Comparison of ENCODE assay signal across 1 cellular context in the genomic region with DNA sequence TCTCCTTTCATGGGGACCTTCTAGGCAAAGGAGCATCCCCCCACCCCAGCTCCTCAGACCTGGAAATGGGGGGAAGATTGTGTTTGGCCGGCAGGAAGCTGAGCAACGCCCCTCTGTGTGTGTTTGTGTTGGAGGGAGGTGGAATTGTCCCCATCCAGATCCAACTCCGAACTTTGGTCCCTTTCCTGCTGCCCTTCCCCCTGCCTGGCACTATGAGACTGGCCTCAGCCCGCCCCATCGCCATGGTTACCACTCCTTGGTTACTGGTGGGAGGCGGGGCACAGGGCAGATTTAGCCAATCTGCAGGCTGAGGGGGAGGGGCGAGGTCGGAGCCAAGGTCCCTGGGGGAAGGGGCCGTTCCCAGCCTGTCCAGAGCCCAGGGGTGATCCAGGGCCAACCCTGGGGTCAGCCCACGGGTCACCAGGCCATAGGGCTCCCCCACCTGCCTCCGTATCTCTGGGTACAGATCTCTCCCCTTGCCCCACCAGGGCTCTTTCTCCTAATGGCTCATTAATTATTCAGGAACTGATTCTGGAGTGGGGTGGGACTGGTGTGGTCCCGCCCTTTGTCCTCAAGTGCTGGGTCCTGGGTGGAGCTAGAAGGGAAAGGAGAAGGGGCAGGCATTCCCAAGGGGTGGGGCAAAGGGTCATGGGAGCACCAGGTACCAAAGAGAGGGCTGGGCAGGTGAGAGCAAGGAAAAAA.
TF ChIP-seq lines count a peak whose summit lies in the region.

No MANE protein-coding gene starts in this region.

TF ChIP-seq in HepG2, 621 proteins besides CTCF, POLR2A, EP300 and RAD21 (continued from another document and continues in another):
- TF ChIP-seq, protein P1, sequence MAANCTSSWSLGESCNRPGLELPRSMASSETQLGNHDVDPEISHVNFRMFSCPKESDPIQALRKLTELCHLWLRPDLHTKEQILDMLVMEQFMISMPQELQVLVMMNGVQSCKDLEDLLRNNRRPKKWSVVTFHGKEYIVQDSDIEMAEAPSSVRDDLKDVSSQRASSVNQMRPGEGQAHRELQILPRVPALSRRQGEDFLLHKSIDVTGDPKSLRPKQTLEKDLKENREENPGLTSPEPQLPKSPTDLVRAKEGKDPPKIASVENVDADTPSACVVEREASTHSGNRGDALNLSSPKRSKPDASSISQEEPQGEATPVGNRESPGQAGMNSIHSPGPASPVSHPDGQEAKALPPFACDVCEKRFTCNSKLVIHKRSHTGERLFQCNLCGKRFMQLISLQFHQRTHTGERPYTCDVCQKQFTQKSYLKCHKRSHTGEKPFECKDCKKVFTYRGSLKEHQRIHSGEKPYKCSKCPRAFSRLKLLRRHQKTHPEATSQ (CRISPR knock-in tag; IDR thresholded peaks at IDR 0.05; ENCODE audit: borderline replicate concordance) = peak; percentile 65; the same call in 1 of the 2 replicates
- peak; percentile 71; the same call in 1 of the 2 replicates for TF ChIP-seq SMYD3 (CRISPR knock-in tag; IDR thresholded peaks at IDR 0.05)
- peak; percentile 15; the same call in 1 of the 2 replicates for TF ChIP-seq KMT2B (CRISPR knock-in tag; IDR thresholded peaks at IDR 0.05)
- TF ChIP-seq ZNF318 (CRISPR knock-in tag; IDR thresholded peaks at IDR 0.05) = no peak
- TF ChIP-seq ZBTB8A (CRISPR knock-in tag; IDR thresholded peaks at IDR 0.05; ENCODE audit: borderline replicate concordance, low read depth) = no peak
- TF ChIP-seq SKIL (CRISPR knock-in tag; IDR thresholded peaks at IDR 0.05; ENCODE audit: borderline replicate concordance) = peak; percentile 95
- no peak for TF ChIP-seq ZFP62 (CRISPR knock-in tag; IDR thresholded peaks at IDR 0.05)
- TF ChIP-seq KLF16 (CRISPR knock-in tag; IDR thresholded peaks at IDR 0.05) = peak in 1 of 2 experiments; percentile 40; a peak in 1 of 4 replicates
- TF ChIP-seq SRY (CRISPR knock-in tag; IDR thresholded peaks at IDR 0.05) = peak; percentile 70; the same call in 1 of the 2 replicates
- TF ChIP-seq ZMYM4 (CRISPR knock-in tag; IDR thresholded peaks at IDR 0.05) = peak; percentile 33
- TF ChIP-seq FOXO4 (CRISPR knock-in tag; conservative IDR thresholded peaks at IDR 0.05) = no peak
- TF ChIP-seq ZNF20 (CRISPR knock-in tag; IDR thresholded peaks at IDR 0.05) = no peak
- no peak for TF ChIP-seq ZNF776 (CRISPR knock-in tag; IDR thresholded peaks at IDR 0.05)
- peak; percentile 17; the same call in 1 of the 2 replicates for TF ChIP-seq TFDP1 (CRISPR knock-in tag; IDR thresholded peaks at IDR 0.05; ENCODE audit: borderline replicate concordance)
- no peak for TF ChIP-seq ZNF530 (CRISPR knock-in tag; IDR thresholded peaks at IDR 0.05; ENCODE audit: low read depth)
- no peak for TF ChIP-seq MTERF4 (CRISPR knock-in tag; IDR thresholded peaks at IDR 0.05)
- TF ChIP-seq ZNF160 (CRISPR knock-in tag; IDR thresholded peaks at IDR 0.05) = no peak
- TF ChIP-seq LCORL (IDR thresholded peaks at IDR 0.05) = no peak
- TF ChIP-seq LCORL (CRISPR knock-in tag; IDR thresholded peaks at IDR 0.05) = peak; percentile 92
- TF ChIP-seq ADNP (CRISPR knock-in tag; IDR thresholded peaks at IDR 0.05) = no peak
- TF ChIP-seq, protein P2, sequence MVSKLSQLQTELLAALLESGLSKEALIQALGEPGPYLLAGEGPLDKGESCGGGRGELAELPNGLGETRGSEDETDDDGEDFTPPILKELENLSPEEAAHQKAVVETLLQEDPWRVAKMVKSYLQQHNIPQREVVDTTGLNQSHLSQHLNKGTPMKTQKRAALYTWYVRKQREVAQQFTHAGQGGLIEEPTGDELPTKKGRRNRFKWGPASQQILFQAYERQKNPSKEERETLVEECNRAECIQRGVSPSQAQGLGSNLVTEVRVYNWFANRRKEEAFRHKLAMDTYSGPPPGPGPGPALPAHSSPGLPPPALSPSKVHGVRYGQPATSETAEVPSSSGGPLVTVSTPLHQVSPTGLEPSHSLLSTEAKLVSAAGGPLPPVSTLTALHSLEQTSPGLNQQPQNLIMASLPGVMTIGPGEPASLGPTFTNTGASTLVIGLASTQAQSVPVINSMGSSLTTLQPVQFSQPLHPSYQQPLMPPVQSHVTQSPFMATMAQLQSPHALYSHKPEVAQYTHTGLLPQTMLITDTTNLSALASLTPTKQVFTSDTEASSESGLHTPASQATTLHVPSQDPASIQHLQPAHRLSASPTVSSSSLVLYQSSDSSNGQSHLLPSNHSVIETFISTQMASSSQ (IDR thresholded peaks at IDR 0.05; ENCODE audit: low read depth) = peak; percentile 56; the same call in 1 of the 2 replicates
- TF ChIP-seq, protein P2 (CRISPR knock-in tag; IDR thresholded peaks at IDR 0.05; ENCODE audit: borderline replicate concordance) = peak; percentile 63; the same call in 1 of the 2 replicates
- TF ChIP-seq ZNF350 (CRISPR knock-in tag; IDR thresholded peaks at IDR 0.05; ENCODE audit: borderline replicate concordance, low read depth) = peak; percentile 89
- TF ChIP-seq, protein P3, sequence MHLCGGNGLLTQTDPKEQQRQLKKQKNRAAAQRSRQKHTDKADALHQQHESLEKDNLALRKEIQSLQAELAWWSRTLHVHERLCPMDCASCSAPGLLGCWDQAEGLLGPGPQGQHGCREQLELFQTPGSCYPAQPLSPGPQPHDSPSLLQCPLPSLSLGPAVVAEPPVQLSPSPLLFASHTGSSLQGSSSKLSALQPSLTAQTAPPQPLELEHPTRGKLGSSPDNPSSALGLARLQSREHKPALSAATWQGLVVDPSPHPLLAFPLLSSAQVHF (CRISPR knock-in tag; IDR thresholded peaks at IDR 0.05) = no peak
- TF ChIP-seq ZNF883 (CRISPR knock-in tag; IDR thresholded peaks at IDR 0.05; ENCODE audit: not compliant biosample characterization) = no peak
- no peak for TF ChIP-seq SUZ12 (IDR thresholded peaks at IDR 0.05; ENCODE audit: low read depth, low read length)
- TF ChIP-seq NCOA2 (CRISPR knock-in tag; IDR thresholded peaks at IDR 0.05) = peak; percentile 89
- TF ChIP-seq ZEB1 (IDR thresholded peaks at IDR 0.05; ENCODE audit: insufficient replicate concordance, low read depth) = peak; percentile 86
- TF ChIP-seq, protein P4, sequence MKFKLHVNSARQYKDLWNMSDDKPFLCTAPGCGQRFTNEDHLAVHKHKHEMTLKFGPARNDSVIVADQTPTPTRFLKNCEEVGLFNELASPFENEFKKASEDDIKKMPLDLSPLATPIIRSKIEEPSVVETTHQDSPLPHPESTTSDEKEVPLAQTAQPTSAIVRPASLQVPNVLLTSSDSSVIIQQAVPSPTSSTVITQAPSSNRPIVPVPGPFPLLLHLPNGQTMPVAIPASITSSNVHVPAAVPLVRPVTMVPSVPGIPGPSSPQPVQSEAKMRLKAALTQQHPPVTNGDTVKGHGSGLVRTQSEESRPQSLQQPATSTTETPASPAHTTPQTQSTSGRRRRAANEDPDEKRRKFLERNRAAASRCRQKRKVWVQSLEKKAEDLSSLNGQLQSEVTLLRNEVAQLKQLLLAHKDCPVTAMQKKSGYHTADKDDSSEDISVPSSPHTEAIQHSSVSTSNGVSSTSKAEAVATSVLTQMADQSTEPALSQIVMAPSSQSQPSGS (CRISPR knock-in tag; IDR thresholded peaks at IDR 0.05) = peak; percentile 73
- TF ChIP-seq DMAP1 (CRISPR knock-in tag; IDR thresholded peaks at IDR 0.05) = peak; percentile 70; the same call in 1 of the 2 replicates
- TF ChIP-seq SNAI1 (CRISPR knock-in tag; IDR thresholded peaks at IDR 0.05; ENCODE audit: borderline replicate concordance) = no peak
